Comparison of ENCODE assay signal across 14 cellular contexts in the genomic region with DNA sequence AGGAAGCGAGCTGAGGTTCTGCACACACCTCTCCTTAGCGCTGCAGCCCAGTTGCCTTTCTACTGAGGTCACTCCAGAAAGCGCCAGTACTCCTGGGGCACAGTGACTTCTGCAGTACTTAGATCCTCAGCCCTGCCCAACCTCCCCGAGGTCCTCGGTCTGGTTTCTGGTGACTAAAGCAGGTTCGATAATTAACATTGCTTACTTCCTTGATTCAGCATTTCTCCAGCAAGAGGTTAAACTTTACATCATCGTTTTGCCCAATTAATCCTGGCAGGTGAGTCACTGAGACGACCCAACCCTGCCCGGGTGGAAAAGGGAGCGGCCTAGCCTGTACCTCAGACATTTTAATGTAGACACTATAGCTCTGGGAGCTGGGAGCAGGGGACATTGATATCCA.
DNase-seq lines count a peak whose midpoint lies in the region; ATAC-seq and TF ChIP-seq lines count a peak whose summit lies in the region.
"Had no signal": no experiment of that assay in that cellular context is flagged by ENCODE, and none has a peak within 500 bp of the region (broad histone marks: within the 10 kb centered on the region; RNA-seq: fewer than 3 reads in every experiment).

No MANE protein-coding gene starts in this region.

- H3K9me3 ChIP-seq in RWPE2 (ENCODE audit: severe bottlenecking) (no peaks in the 10 kb centered on the region), stomach (no peaks in the 10 kb centered on the region), thyroid gland (no peaks in the 10 kb centered on the region)
- H3K9me3 ChIP-seq: tibial artery had no signal

- peak; percentile 98 for ATAC-seq in RWPE2 (ENCODE audit: low read depth)
- no peak for ATAC-seq in HG02981 (IDR thresholded peaks at IDR 0.05; ENCODE audit: unreplicated experiment)
- ATAC-seq: T-helper 17 cell had no signal

- TF ChIP-seq POLR2A in stomach (IDR thresholded peaks at IDR 0.05) (no peak), thyroid gland (IDR thresholded peaks at IDR 0.05) (no peak)

- H3K27me3 ChIP-seq in RWPE2 (ENCODE audit: insufficient read depth, poor library complexity, severe bottlenecking) (no peaks in the 10 kb centered on the region), stomach (no peaks in the 10 kb centered on the region), thyroid gland (no peaks in the 10 kb centered on the region)
- H3K27me3 ChIP-seq: tibial artery had no signal

- H3K36me3 ChIP-seq in RWPE2 (ENCODE audit: low read depth) (peaks cover 4% of the 10 kb centered on the region; the same call in 1 of the 2 replicates), stomach (no peaks in the 10 kb centered on the region), thyroid gland (no peaks in the 10 kb centered on the region)
- H3K36me3 ChIP-seq: tibial artery had no signal

- no peak overlapping the region for H3K4me3 ChIP-seq in RWPE2 (ENCODE audit: severe bottlenecking)
- H3K4me3 ChIP-seq in stomach, result no peak overlapping the region
- no peak overlapping the region for H3K4me3 ChIP-seq in thyroid gland (replicated peaks in 1 of 3)
- H3K4me3 ChIP-seq: tibial artery had no signal

- intact Hi-C loops in stomach (cut with DNase I; ENCODE audit: low total_unique reads) (no loop called here), thyroid gland (cut with DNase I) (no loop called here)

- peaks cover 16% of the 10 kb centered on the region for H3K4me1 ChIP-seq in RWPE2 (ENCODE audit: insufficient read depth, poor library complexity, severe bottlenecking)
- H3K4me1 ChIP-seq in stomach, result peaks cover 0 to 31% (median 12%) of the 10 kb centered on the region in 4 donors
- H3K4me1 ChIP-seq in thyroid gland, result no peaks in the 10 kb centered on the region
- H3K4me1 ChIP-seq: tibial artery had no signal

- H3K27ac ChIP-seq in RWPE2 (ENCODE audit: poor library complexity, severe bottlenecking), result peak overlapping the region; percentile 39
- peak overlapping the region; percentile 35 to 77 (median 70) for H3K27ac ChIP-seq in stomach
- H3K27ac ChIP-seq in thyroid gland, result no peak overlapping the region
- H3K27ac ChIP-seq: tibial artery had no signal

- TF ChIP-seq CTCF in RWPE2 (IDR thresholded peaks at IDR 0.05; ENCODE audit: poor library complexity, severe bottlenecking), result no peak
- no peak for TF ChIP-seq CTCF in stomach (IDR thresholded peaks at IDR 0.05)
- TF ChIP-seq CTCF in thyroid gland (IDR thresholded peaks at IDR 0.05), result no peak

- peak; percentile 34 for DNase-seq in DMS53 (lab: John Stamatoyannopoulos, UW)
- no peak for DNase-seq in DMS53 treated with DMSO at 0.1 percent for 48 hours (lab: John Stamatoyannopoulos, UW; ENCODE audit: unreplicated experiment)
- DNase-seq in RWPE2 (ENCODE audit: low spot score), result peak; percentile 85
- peak; percentile 55 for DNase-seq in iPS-NIHi11 (ENCODE audit: low spot score)
- peak; percentile 71 for DNase-seq in stomach
- DNase-seq in thyroid gland, result no peak
- no peak for DNase-seq in NAMALWA (ENCODE audit: low spot score)
- DNase-seq: activated gamma-delta T cell, erythroblast, NCI-H146, nephron progenitor cell, T-helper 17 cell, tibial artery had no signal

- TF ChIP-seq EP300 in stomach (IDR thresholded peaks at IDR 0.05), result no peak

- 33 to 63% (median 42%) methylated on average over 10 of the region's 10 CpGs for WGBS in stomach, 5 donors
- WGBS in thyroid gland, 2 donors, result 83 to 86% methylated on average over 10 of the region's 10 CpGs

Comparison
In these comparisons a context has a peak if more than half of its experiments do, and no peak if none do; other contexts are left out.
1. DNase-seq: peak in DMS53 (single experiment), RWPE2 (single experiment), iPS-NIHi11 (single experiment) and stomach (single experiment); none in DMS53 treated with DMSO at 0.1 percent for 48 hours (single experiment), thyroid gland (0 of 2) and NAMALWA (single experiment).
2. H3K27ac ChIP-seq: peak in RWPE2 (single experiment) and stomach (5 of 5); none in thyroid gland (0 of 3).